1 cellular context compared by ENCODE assay signal in the genomic region with DNA sequence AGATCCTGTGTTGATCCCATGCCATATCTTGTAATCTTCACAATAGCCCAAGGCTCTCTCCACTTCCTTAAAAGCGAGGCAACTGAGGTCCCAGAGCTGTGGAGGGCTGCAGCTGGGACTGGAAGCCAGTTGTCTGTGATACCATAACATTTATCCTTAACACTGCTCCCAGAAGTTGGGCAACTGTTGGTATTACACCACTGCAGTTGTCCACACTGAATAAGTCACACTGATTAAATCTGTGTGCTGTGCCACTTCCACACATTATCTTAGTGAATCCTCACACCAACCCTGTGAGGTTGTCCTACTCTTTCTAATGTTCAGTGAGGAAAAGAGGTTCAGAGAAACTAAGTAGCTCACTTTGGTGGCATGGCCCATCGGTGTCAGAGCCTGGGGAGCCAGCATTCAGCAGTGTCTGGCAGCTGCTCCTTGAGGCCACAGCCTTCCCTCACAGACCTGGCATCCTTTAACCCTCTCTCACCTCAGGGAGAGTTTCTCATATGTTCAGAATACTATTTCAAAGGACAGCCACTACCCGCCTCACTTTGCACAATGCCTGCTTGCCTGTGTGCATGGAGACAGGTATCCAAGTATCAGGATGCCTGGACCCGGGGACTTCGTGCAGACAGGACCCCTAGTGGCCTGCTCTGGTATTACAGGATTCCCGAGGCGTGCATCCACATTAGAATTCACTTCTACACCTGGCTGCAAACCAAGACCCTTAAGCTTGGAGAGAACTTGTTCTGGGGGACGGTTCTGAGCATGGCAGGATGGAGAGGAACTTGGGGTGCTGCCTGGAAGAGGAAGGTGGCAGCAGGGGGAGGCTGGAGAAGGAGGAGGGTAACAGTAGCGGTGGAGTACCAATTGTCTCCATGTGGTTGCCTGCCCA.
TF ChIP-seq lines count a peak whose summit lies in the region.

No MANE protein-coding gene starts in this region.

TF ChIP-seq in HEK293, 187 proteins besides CTCF, POLR2A, EP300 and RAD21 (continued from another document):
- TF ChIP-seq TRIM28 (IDR thresholded peaks at IDR 0.05; ENCODE audit: borderline replicate concordance, low read length): peak; percentile 50; the same call in 1 of the 2 replicates
- TF ChIP-seq ZNF654 (tag by site-specific recombination; IDR thresholded peaks at IDR 0.05; ENCODE audit: low read depth): peak; percentile 28; the same call in 1 of the 2 replicates
- TF ChIP-seq ZNF2 (tag by site-specific recombination; IDR thresholded peaks at IDR 0.05): 0 out of 2 replicates have a peak, but pooled peaks have one; percentile 64
